Comparison of ENCODE assay signal across 12 cellular contexts in the genomic region with DNA sequence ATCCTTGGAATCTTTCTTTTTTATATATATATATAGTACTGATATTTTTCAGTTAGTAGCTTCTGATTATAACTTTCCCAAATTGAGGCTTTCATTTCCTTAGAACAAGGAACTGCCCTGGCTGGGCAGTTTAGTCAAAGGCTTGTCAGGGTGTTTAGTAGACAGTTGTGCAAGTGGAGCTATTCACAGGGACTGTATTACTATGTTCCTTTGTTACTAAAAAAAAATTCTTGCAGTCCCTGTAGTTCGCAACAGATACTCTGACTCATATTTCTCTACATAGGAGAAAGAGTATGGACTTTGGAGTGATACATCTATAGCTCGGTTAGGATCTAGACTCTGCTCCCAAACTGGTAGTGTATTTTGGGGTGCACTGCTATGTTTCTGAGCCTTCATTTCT. TPM values are rescaled to one million over a fixed set of nuclear protein-coding genes. Genes with fewer than 3 reads are reported as not detected.
DNase-seq lines count a peak whose midpoint lies in the region; ATAC-seq lines count a peak whose summit lies in the region.
"Had no signal": no experiment of that assay in that cellular context is flagged by ENCODE, and none has a peak within 500 bp of the region (broad histone marks: within the 10 kb centered on the region; RNA-seq: fewer than 3 reads in every experiment).

No MANE protein-coding gene starts in this region.

- no peak for ATAC-seq in memory B cell (ENCODE audit: low read depth)

- peaks cover 10% of the 10 kb centered on the region for H3K4me1 Mint-ChIP-seq in memory B cell
- H3K4me1 Mint-ChIP-seq: activated B cell treated with CpG ODN at 0.5 μM for 24 hours had no signal

- peak overlapping the region; percentile 35 for H3K27ac Mint-ChIP-seq in memory B cell
- H3K27ac Mint-ChIP-seq: activated B cell treated with CpG ODN at 0.5 μM for 24 hours had no signal

- no peaks in the 10 kb centered on the region for H3K9me3 Mint-ChIP-seq in memory B cell
- H3K9me3 Mint-ChIP-seq: activated B cell treated with CpG ODN at 0.5 μM for 24 hours had no signal

- H3K27me3 Mint-ChIP-seq in memory B cell: no peaks in the 10 kb centered on the region
- H3K27me3 Mint-ChIP-seq: activated B cell treated with CpG ODN at 0.5 μM for 24 hours had no signal

- DNase-seq in COLO829 (ENCODE audit: low spot score): peak; percentile 35
- DNase-seq in RKO (ENCODE audit: low spot score): peak; percentile 21
- peak; percentile 75 for DNase-seq in epithelial cell of prostate (ENCODE audit: low read depth, low spot score)
- DNase-seq in memory B cell (ENCODE audit: low spot score in 2 of 2): no peak
- DNase-seq in HT-29 (ENCODE audit: low spot score): no peak
- no peak for DNase-seq in NCI-H526 (lab: John Stamatoyannopoulos, UW)
- no peak for DNase-seq in NCI-H2029 treated with DMSO at 0.1 percent for 48 hours (lab: John Stamatoyannopoulos, UW)
- DNase-seq in DMS53 treated with DMSO at 0.1 percent for 48 hours (lab: John Stamatoyannopoulos, UW; ENCODE audit: unreplicated experiment): no peak
- DNase-seq: activated B cell treated with CpG ODN at 0.5 μM for 24 hours, activated gamma-delta T cell treated with Interleukin-2 at 50 U/mL for 16 hours, mesendoderm had no signal

- peak overlapping the region; percentile 72 for H3K27ac ChIP-seq in epithelial cell of prostate
- H3K27ac ChIP-seq: C4-2B had no signal

- no peak overlapping the region for H3K4me3 Mint-ChIP-seq in memory B cell
- H3K4me3 Mint-ChIP-seq: activated B cell treated with CpG ODN at 0.5 μM for 24 hours had no signal

- peaks cover 6% of the 10 kb centered on the region for H3K36me3 Mint-ChIP-seq in memory B cell

RNA-seq across cellular contexts. Expression of a gene that starts 20.8 kb away (rescaled TPM):
- 23.4 and 24.5 TPM in 2 replicates for total RNA-seq in HT-29 (2014; rRNA removed; shearing (Covaris generic))

Comparison
In these comparisons a context has a peak if more than half of its experiments do, and no peak if none do; other contexts are left out.
1. DNase-seq: peak in COLO829 (single experiment), RKO (single experiment) and epithelial cell of prostate (single experiment); none in memory B cell (0 of 2), HT-29 (single experiment), NCI-H526 (0 of 2), NCI-H2029 treated with DMSO at 0.1 percent for 48 hours (single experiment) and DMS53 treated with DMSO at 0.1 percent for 48 hours (single experiment).